2 cellular contexts compared by ENCODE assay signal in the genomic region with DNA sequence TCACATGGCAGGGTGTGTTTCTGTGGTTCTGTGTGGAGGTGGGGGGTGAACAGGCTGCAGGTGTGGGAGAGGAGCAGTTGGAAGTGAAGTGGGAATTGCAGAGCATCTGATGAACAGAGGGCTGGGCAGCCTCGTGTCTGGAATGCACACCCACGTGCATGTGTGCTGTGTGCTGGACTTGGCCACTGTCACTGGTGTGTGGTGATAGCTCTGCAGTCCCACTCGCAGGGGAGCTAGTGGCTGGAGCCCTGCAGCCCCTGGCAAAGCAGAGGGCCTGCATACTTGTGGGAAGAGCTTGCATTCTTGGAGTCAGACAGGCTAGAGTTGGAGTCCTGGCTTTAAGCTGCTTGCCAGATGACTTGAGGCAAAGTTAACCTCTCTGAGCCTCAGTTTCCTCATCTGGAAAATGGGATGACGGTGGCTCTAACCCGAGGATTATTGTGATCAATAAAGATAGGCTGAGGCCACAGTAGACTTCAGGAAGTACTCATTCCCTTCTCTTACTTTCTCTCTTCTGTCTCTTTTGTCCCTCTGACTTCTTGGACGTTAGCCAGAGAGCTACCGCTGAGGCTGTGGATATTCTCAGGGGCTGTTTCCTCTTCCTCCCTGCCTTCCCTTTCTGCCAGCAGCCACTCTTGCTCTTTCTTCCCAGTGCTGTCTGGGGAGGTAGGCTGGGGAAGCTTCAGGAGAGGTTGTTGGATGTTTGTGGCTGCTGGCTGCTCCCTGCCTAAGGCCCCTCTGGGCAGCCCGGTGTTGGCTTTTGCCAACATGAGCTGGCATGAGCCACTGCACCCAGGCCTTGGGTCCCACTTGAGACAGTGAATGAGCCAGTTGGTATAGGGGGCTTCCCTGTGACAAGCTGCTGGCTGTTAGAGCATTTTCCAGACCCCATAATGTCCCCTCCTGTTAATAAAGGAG.
TF ChIP-seq lines count a peak whose summit lies in the region.

No MANE protein-coding gene starts in this region.

TF ChIP-seq in SK-N-SH treated with all-trans-retinoic acid at 6 μM for 48 hours, 23 proteins besides CTCF, POLR2A, EP300 and RAD21 (continued from another document):
- TF ChIP-seq, protein P1, sequence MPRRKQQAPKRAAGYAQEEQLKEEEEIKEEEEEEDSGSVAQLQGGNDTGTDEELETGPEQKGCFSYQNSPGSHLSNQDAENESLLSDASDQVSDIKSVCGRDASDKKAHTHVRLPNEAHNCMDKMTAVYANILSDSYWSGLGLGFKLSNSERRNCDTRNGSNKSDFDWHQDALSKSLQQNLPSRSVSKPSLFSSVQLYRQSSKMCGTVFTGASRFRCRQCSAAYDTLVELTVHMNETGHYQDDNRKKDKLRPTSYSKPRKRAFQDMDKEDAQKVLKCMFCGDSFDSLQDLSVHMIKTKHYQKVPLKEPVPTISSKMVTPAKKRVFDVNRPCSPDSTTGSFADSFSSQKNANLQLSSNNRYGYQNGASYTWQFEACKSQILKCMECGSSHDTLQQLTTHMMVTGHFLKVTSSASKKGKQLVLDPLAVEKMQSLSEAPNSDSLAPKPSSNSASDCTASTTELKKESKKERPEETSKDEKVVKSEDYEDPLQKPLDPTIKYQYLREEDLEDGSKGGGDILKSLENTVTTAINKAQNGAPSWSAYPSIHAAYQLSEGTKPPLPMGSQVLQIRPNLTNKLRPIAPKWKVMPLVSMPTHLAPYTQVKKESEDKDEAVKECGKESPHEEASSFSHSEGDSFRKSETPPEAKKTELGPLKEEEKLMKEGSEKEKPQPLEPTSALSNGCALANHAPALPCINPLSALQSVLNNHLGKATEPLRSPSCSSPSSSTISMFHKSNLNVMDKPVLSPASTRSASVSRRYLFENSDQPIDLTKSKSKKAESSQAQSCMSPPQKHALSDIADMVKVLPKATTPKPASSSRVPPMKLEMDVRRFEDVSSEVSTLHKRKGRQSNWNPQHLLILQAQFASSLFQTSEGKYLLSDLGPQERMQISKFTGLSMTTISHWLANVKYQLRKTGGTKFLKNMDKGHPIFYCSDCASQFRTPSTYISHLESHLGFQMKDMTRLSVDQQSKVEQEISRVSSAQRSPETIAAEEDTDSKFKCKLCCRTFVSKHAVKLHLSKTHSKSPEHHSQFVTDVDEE (CRISPR knock-in tag; IDR thresholded peaks at IDR 0.05), result no peak
- TF ChIP-seq, protein P2, sequence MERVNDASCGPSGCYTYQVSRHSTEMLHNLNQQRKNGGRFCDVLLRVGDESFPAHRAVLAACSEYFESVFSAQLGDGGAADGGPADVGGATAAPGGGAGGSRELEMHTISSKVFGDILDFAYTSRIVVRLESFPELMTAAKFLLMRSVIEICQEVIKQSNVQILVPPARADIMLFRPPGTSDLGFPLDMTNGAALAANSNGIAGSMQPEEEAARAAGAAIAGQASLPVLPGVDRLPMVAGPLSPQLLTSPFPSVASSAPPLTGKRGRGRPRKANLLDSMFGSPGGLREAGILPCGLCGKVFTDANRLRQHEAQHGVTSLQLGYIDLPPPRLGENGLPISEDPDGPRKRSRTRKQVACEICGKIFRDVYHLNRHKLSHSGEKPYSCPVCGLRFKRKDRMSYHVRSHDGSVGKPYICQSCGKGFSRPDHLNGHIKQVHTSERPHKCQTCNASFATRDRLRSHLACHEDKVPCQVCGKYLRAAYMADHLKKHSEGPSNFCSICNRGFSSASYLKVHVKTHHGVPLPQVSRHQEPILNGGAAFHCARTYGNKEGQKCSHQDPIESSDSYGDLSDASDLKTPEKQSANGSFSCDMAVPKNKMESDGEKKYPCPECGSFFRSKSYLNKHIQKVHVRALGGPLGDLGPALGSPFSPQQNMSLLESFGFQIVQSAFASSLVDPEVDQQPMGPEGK (CRISPR knock-in tag; IDR thresholded peaks at IDR 0.05; ENCODE audit: borderline replicate concordance), result no peak
- no peak for TF ChIP-seq ZFP3 (CRISPR knock-in tag; IDR thresholded peaks at IDR 0.05)
- TF ChIP-seq SNAI2 (CRISPR knock-in tag; IDR thresholded peaks at IDR 0.05), result no peak
- TF ChIP-seq, protein P3, sequence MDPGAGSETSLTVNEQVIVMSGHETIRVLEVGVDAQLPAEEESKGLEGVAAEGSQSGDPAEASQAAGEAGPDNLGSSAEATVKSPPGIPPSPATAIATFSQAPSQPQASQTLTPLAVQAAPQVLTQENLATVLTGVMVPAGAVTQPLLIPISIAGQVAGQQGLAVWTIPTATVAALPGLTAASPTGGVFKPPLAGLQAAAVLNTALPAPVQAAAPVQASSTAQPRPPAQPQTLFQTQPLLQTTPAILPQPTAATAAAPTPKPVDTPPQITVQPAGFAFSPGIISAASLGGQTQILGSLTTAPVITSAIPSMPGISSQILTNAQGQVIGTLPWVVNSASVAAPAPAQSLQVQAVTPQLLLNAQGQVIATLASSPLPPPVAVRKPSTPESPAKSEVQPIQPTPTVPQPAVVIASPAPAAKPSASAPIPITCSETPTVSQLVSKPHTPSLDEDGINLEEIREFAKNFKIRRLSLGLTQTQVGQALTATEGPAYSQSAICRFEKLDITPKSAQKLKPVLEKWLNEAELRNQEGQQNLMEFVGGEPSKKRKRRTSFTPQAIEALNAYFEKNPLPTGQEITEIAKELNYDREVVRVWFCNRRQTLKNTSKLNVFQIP (CRISPR knock-in tag; IDR thresholded peaks at IDR 0.05; ENCODE audit: borderline replicate concordance, low read depth), result no peak
- no peak for TF ChIP-seq ZC3H10 (CRISPR knock-in tag; IDR thresholded peaks at IDR 0.05)

TF ChIP-seq in SK-N-SH, 30 proteins besides CTCF, POLR2A, EP300 and RAD21 (continued from another document):
- TF ChIP-seq, protein P4, sequence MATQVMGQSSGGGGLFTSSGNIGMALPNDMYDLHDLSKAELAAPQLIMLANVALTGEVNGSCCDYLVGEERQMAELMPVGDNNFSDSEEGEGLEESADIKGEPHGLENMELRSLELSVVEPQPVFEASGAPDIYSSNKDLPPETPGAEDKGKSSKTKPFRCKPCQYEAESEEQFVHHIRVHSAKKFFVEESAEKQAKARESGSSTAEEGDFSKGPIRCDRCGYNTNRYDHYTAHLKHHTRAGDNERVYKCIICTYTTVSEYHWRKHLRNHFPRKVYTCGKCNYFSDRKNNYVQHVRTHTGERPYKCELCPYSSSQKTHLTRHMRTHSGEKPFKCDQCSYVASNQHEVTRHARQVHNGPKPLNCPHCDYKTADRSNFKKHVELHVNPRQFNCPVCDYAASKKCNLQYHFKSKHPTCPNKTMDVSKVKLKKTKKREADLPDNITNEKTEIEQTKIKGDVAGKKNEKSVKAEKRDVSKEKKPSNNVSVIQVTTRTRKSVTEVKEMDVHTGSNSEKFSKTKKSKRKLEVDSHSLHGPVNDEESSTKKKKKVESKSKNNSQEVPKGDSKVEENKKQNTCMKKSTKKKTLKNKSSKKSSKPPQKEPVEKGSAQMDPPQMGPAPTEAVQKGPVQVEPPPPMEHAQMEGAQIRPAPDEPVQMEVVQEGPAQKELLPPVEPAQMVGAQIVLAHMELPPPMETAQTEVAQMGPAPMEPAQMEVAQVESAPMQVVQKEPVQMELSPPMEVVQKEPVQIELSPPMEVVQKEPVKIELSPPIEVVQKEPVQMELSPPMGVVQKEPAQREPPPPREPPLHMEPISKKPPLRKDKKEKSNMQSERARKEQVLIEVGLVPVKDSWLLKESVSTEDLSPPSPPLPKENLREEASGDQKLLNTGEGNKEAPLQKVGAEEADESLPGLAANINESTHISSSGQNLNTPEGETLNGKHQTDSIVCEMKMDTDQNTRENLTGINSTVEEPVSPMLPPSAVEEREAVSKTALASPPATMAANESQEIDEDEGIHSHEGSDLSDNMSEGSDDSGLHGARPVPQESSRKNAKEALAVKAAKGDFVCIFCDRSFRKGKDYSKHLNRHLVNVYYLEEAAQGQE (IDR thresholded peaks at IDR 0.05; ENCODE audit: low read depth, low read length), result no peak
- no peak for TF ChIP-seq TCF12 (IDR thresholded peaks at IDR 0.05)
- no peak for TF ChIP-seq YY1 (IDR thresholded peaks at IDR 0.05; ENCODE audit: low read depth)
- no peak for TF ChIP-seq TEAD4 (IDR thresholded peaks at IDR 0.05; ENCODE audit: borderline replicate concordance, insufficient read depth)
- TF ChIP-seq EZH2phosphoT487 (IDR thresholded peaks at IDR 0.05; ENCODE audit: borderline replicate concordance, low read depth), result no peak
